In the genomic region with DNA sequence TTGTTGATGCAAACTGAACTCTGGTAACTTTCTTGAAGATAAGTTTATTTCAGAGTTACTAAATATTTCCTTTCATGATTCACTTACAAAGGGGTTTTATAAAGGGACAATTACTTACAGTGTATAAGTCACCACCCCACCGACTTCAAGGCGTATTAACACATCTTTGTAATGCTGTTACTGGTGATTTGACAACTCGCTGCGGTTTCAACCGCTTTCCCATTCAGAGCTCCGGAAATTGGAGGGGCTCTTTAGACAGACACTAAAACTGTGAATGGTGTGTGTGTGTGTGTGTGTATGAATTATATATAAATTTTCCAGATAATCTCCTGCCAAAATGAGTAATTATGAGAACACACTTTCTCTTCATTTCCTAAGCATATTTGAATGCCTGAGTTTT, we compare ENCODE assay signal across 12 cellular contexts. TPM values are rescaled to one million over a fixed set of nuclear protein-coding genes. Genes with fewer than 3 reads are reported as not detected.
A peak's percentile ranks its signal among the peaks of the same experiment; 100 is the strongest.
DNase-seq lines count a peak whose midpoint lies in the region; ATAC-seq and TF ChIP-seq lines count a peak whose summit lies in the region.
"Had no signal": no experiment of that assay in that cellular context is flagged by ENCODE, and none has a peak within 500 bp of the region (broad histone marks: within the 10 kb centered on the region; RNA-seq: fewer than 3 reads in every experiment).

No MANE protein-coding gene starts in this region.

- H3K4me3 ChIP-seq in Loucy (ENCODE audit: low read length, poor library complexity, severe bottlenecking) (peak overlapping the region; percentile 59), retinal pigment epithelial cell (ENCODE audit: low read length) (no peak overlapping the region)

- TF ChIP-seq CTCF in Loucy (conservative IDR thresholded peaks at IDR 0.05; ENCODE audit: low read length) (no peak), retinal pigment epithelial cell (conservative IDR thresholded peaks at IDR 0.05; ENCODE audit: low read depth, low read length) (no peak)

- H3K4me2 ChIP-seq in Loucy (ENCODE audit: low read depth, low read length, poor library complexity, severe bottlenecking), result peak overlapping the region; percentile 74

- no peak overlapping the region; the same call in 1 of the 2 replicates for H2AFZ ChIP-seq in Loucy (ENCODE audit: low read length)

- H3K9ac ChIP-seq in Loucy (ENCODE audit: low read depth, low read length, poor library complexity, severe bottlenecking), result peak overlapping the region; percentile 50

- ATAC-seq in esophagus mucosa, result no peak

- H3K9me3 ChIP-seq in Loucy (ENCODE audit: insufficient read depth, low read depth, low read length), result no peaks in the 10 kb centered on the region

- no peaks in the 10 kb centered on the region for H3K27me3 ChIP-seq in Loucy (ENCODE audit: insufficient read depth, low read length, poor library complexity, severe bottlenecking)

- peaks cover 37% of the 10 kb centered on the region for H3K4me1 ChIP-seq in Loucy (ENCODE audit: insufficient read depth, low read length, poor library complexity, severe bottlenecking)

- H3K79me2 ChIP-seq in Loucy (ENCODE audit: insufficient read depth, low read length), result no peaks in the 10 kb centered on the region

- H3K36me3 ChIP-seq in Loucy (ENCODE audit: insufficient read depth, low read length), result no peaks in the 10 kb centered on the region

- H4K20me1 ChIP-seq in Loucy (ENCODE audit: insufficient read depth, low read length, poor library complexity, severe bottlenecking), result no peaks in the 10 kb centered on the region

- no peaks in the 10 kb centered on the region for H3K9me2 ChIP-seq in Loucy (replicated peaks; ENCODE audit: low read depth, low read length)

- DNase-seq in GF-D8 (lab: John Stamatoyannopoulos, UW) (peak; percentile 15), retinal pigment epithelial cell (ENCODE audit: low read depth) (peak; percentile 29), retina (no peak), globus pallidus (ENCODE audit: low spot score) (no peak), NCI-H1417 (lab: John Stamatoyannopoulos, UW) (no peak)
- peak; percentile 40 to 49 for DNase-seq in activated T-cell treated with anti-CD3 and anti-CD28 coated beads, Interleukin-2, amount 50 U/mL, for 48 hours
- DNase-seq: DND-41; effector CD8-positive, alpha-beta T cell; islet precursor cell; NCI-H1092 had no signal

- no peaks in the 10 kb centered on the region for H3F3A ChIP-seq in Loucy (ENCODE audit: low read depth)

RNA-seq across cellular contexts. Expression of gene TM4SF20, which starts 4.9 kb away (rescaled TPM):
- total RNA-seq in esophagus mucosa, result not detected

RNA-seq across cellular contexts. Expression of gene SCYGR1, which starts 13.6 kb away (rescaled TPM):
- not detected for total RNA-seq in esophagus mucosa

RNA-seq across cellular contexts. Expression of gene MFF, which starts 49.1 kb away (rescaled TPM):
- total RNA-seq in esophagus mucosa, result 45.7 TPM

Comparison
In these comparisons a context has a peak if more than half of its experiments do, and no peak if none do; other contexts are left out.
1. DNase-seq: peak in GF-D8 (single experiment), activated T-cell treated with anti-CD3 and anti-CD28 coated beads, Interleukin-2, amount 50 U/mL, for 48 hours (2 of 2) and retinal pigment epithelial cell (single experiment); none in retina (single experiment), globus pallidus (single experiment) and NCI-H1417 (0 of 3).